In genomic region chr10:117627561-117627960, GRCh38 we compare ENCODE assay signal across 26 cellular contexts.
DNase-seq lines count a peak whose midpoint lies in the region; ATAC-seq and TF ChIP-seq lines count a peak whose summit lies in the region.
"Had no signal": no experiment of that assay in that cellular context is flagged by ENCODE, and none has a peak within 500 bp of the region (broad histone marks: within the 10 kb centered on the region; RNA-seq: fewer than 3 reads in every experiment).

No MANE protein-coding gene starts in this region.

- no peak for TF ChIP-seq CTCF in lower leg skin (IDR thresholded peaks at IDR 0.05)

- no peaks in the 10 kb centered on the region for H3K9me3 ChIP-seq in effector memory CD4-positive, alpha-beta T cell (ENCODE audit: control insufficient read depth, low read length)
- H3K9me3 ChIP-seq: A549; BLaER1 treated with 17β-estradiol and CSF1 and Interleukin-3, amounts not matched to agents 10 nM and 100 nM; SJCRH30 had no signal

- DNase-seq in DMS 273 treated with DMSO at 0.1 percent for 48 hours (lab: John Stamatoyannopoulos, UW): peak; percentile 79
- DNase-seq in NCI-H1694 (lab: John Stamatoyannopoulos, UW): peak; percentile 6
- DNase-seq in NCI-H524 (lab: John Stamatoyannopoulos, UW): peak; percentile 29 to 65
- DNase-seq in lower leg skin (ENCODE audit: low spot score in 2 of 2): peak; percentile 9 to 43
- no peak for DNase-seq in effector memory CD4-positive, alpha-beta T cell
- DNase-seq in NCI-H748 treated with DMSO at 0.1 percent for 48 hours (lab: John Stamatoyannopoulos, UW): no peak
- DNase-seq: AML-193; CD4-positive, alpha-beta T cell; COR-L47; DMS79; EL; GDM1; HCEC 1CT; KBM-7; MV-4-11; NCI-H1105; NCI-H1436 treated with DMSO at 0.1 percent for 48 hours; NCI-H2029; NCI-H345; SJCRH30; T-helper 2 cell had no signal

- H3K4me1 ChIP-seq in effector memory CD4-positive, alpha-beta T cell (ENCODE audit: control insufficient read depth, insufficient read depth, low read length, poor library complexity, severe bottlenecking): no peaks in the 10 kb centered on the region
- H3K4me1 ChIP-seq: A549; BLaER1 treated with 17β-estradiol and CSF1 and Interleukin-3, amounts not matched to agents 10 nM and 100 nM; SJCRH30 had no signal

- H3K27me3 ChIP-seq in effector memory CD4-positive, alpha-beta T cell (replicated peaks; ENCODE audit: control insufficient read depth, insufficient read depth, low read length, poor library complexity, severe bottlenecking): no peaks in the 10 kb centered on the region
- H3K27me3 ChIP-seq: BLaER1 treated with 17β-estradiol and CSF1 and Interleukin-3, amounts not matched to agents 10 nM and 100 nM; SJCRH30 had no signal

- intact Hi-C loops in lower leg skin (cut with DNase I; ENCODE audit: low total_unique reads): no loop called here

- WGBS in lower leg skin, 2 donors: 89 to 94% methylated on average over 4 of the region's 4 CpGs

- TF ChIP-seq POLR2A in lower leg skin (IDR thresholded peaks at IDR 0.05): no peak

- H3K36me3 ChIP-seq in effector memory CD4-positive, alpha-beta T cell (ENCODE audit: control insufficient read depth, insufficient read depth, low read length): no peaks in the 10 kb centered on the region
- H3K36me3 ChIP-seq: BLaER1 treated with 17β-estradiol and CSF1 and Interleukin-3, amounts not matched to agents 10 nM and 100 nM; SJCRH30 had no signal

- ATAC-seq in HG02938 (IDR thresholded peaks at IDR 0.05; ENCODE audit: unreplicated experiment): no peak
- ATAC-seq: A549, GM12878, Right ventricle myocardium inferior had no signal

- no peak overlapping the region for H3K27ac ChIP-seq in effector memory CD4-positive, alpha-beta T cell (ENCODE audit: insufficient read depth, low read length, poor library complexity, severe bottlenecking)
- H3K27ac ChIP-seq: A549; BLaER1 treated with 17β-estradiol and CSF1 and Interleukin-3, amounts not matched to agents 10 nM and 100 nM; SJCRH30 had no signal

- H3K4me3 ChIP-seq in lower leg skin (ENCODE audit: low read depth, poor library complexity, severe bottlenecking): no peak overlapping the region
- no peak overlapping the region for H3K4me3 ChIP-seq in effector memory CD4-positive, alpha-beta T cell (ENCODE audit: insufficient read depth, low read depth, low read length, poor library complexity, severe bottlenecking)
- H3K4me3 ChIP-seq: A549; BLaER1 treated with 17β-estradiol and CSF1 and Interleukin-3, amounts not matched to agents 10 nM and 100 nM; GM12878; SJCRH30 had no signal

Comparison
In these comparisons a context has a peak if more than half of its experiments do, and no peak if none do; other contexts are left out.
1. DNase-seq: peak in DMS 273 treated with DMSO at 0.1 percent for 48 hours (single experiment), NCI-H1694 (single experiment), NCI-H524 (2 of 2) and lower leg skin (2 of 2); none in effector memory CD4-positive, alpha-beta T cell (0 of 3) and NCI-H748 treated with DMSO at 0.1 percent for 48 hours (single experiment).